4 cellular contexts compared by ENCODE assay signal in genomic region chr17:35151080-35151479, GRCh38. TPM values are rescaled to one million over a fixed set of nuclear protein-coding genes. Genes with fewer than 3 reads are reported as not detected.
"Had no signal": no experiment of that assay in that cellular context is flagged by ENCODE, and none has a peak within 500 bp of the region (broad histone marks: within the 10 kb centered on the region; RNA-seq: fewer than 3 reads in every experiment).

No MANE protein-coding gene starts in this region.

RNA-seq across cellular contexts. Expression of gene UNC45B, which starts 3.5 kb away (rescaled TPM):
- total RNA-seq: MCF 10A had no signal

RNA-seq across cellular contexts. Expression of gene FNDC8, which starts 29.7 kb away (rescaled TPM):
- total RNA-seq: LHCN-M2, M059J, MCF 10A, NCI-H460 had no signal

RNA-seq across cellular contexts. Expression of gene SLC35G3, which starts 43.1 kb away (rescaled TPM):
- total RNA-seq: LHCN-M2, M059J, MCF 10A, NCI-H460 had no signal
